ENCODE assay signal across 15 cellular contexts in the genomic region with DNA sequence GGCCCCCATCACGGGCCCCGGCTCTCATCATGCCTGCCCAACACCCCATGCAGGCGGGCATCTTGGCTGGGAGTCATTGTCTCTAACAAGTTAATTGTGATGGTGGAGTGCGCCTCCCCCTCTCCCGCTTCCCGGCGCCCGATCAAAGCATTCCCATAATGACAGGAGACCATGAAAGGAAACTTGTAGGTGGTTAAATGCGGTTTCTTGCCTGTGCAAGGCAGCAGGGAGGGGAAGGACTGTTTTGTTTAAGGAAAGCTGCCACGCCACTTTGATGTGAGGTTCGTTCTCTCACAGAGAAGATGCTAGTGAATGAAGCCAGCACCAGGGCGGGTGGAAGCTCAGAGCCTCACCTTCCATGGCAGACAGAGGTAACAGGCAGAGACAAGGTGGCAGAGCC.
DNase-seq lines count a peak whose midpoint lies in the region; TF ChIP-seq lines count a peak whose summit lies in the region.
"Had no signal": no experiment of that assay in that cellular context is flagged by ENCODE, and none has a peak within 500 bp of the region (broad histone marks: within the 10 kb centered on the region; RNA-seq: fewer than 3 reads in every experiment).

No MANE protein-coding gene starts in this region.

- H3K27ac ChIP-seq in coronary artery: no peak overlapping the region
- H3K27ac ChIP-seq: C4-2B had no signal

- H3K4me3 ChIP-seq in coronary artery: no peak overlapping the region
- H3K4me3 ChIP-seq: GM23338 had no signal

- in situ Hi-C loops in ACHN (cut with HindIII; ENCODE audit: low pct_ligation_motif_present, low pct_unique_long_range_greater_than_20kb, low sequenced_read_pairs): no loop called here

- DNase-seq in ELF-1 (ENCODE audit: low read depth, low spot score) (peak; percentile 79), NCI-H2227 treated with DMSO at 0.1 percent for 48 hours (lab: John Stamatoyannopoulos, UW) (peak; percentile 70), left kidney (ENCODE audit: low read depth, low spot score) (peak; percentile 87), retina (peak; percentile 52), activated T-cell treated with anti-CD3 and anti-CD28 coated beads for 4 hours (no peak), ACHN (no peak), coronary artery (ENCODE audit: low spot score) (no peak)
- DNase-seq: AML-193; Caco-2; CD4-positive, alpha-beta T cell; GDM1; H7; HFFc6 had no signal

- no peak for TF ChIP-seq CTCF in coronary artery (IDR thresholded peaks at IDR 0.05)

Comparison
In these comparisons a context has a peak if more than half of its experiments do, and no peak if none do; other contexts are left out.
1. DNase-seq: peak in ELF-1 (single experiment), NCI-H2227 treated with DMSO at 0.1 percent for 48 hours (single experiment), left kidney (single experiment) and retina (single experiment); none in activated T-cell treated with anti-CD3 and anti-CD28 coated beads for 4 hours (single experiment), ACHN (single experiment) and coronary artery (single experiment).